ENCODE assay signal across 8 cellular contexts in genomic region chr1:7380068-7380467, GRCh38.
DNase-seq lines count a peak whose midpoint lies in the region; FAIRE-seq and TF ChIP-seq lines count a peak whose summit lies in the region.
"Not testable (repeated sequence)": the region's sequence is repeated elsewhere in the genome, so short reads cannot be mapped to it uniquely, and the experiment has no call there.

No MANE protein-coding gene starts in this region.

- H3K4me1 ChIP-seq in ACC112 (ENCODE audit: control insufficient read depth, insufficient read depth, low read length, unreplicated experiment) (peaks cover 10% of the 10 kb centered on the region), H1 (replicated peaks in 1 of 4; ENCODE audit: control insufficient read depth in 3 of 4, insufficient read depth in 4 of 4, low read length in 3 of 4) (peaks cover 2 to 19% (median 8%) of the 10 kb centered on the region in 4 experiments; a peak in 6 of 7 replicates), cardiac muscle cell (ENCODE audit: low read depth) (peaks cover 30% of the 10 kb centered on the region), neuron (ENCODE audit: insufficient read depth, low read length) (peaks cover 15% of the 10 kb centered on the region)
- H3K4me1 ChIP-seq in stomach smooth muscle (ENCODE audit: control insufficient read depth, insufficient read depth, low read length), result not testable (repeated sequence)

- not testable (repeated sequence) for TF ChIP-seq CTCF in H1 (IDR thresholded peaks at IDR 0.05; ENCODE audit: control extremely low read depth in 1 of 3, insufficient read depth in 1 of 3, low read depth in 1 of 3, low read length in 3 of 3); cardiac muscle cell (IDR thresholded peaks at IDR 0.05; ENCODE audit: low read depth, low read length)

- not testable (repeated sequence) for H4K5ac ChIP-seq in H1 (ENCODE audit: insufficient read length, low read depth, low read length)

- not testable (repeated sequence) for H2AK5ac ChIP-seq in H1 (ENCODE audit: low read depth, low read length)

- POLR2A ChIA-PET in H1 (lab: Charles Lee; ENCODE audit: partially characterized antibody), result interaction anchor here (1.2 kb wide), 1 partner anchor 13 kb away, joined by 5 read pairs; no protein-coding TSS in a partner anchor

- not testable (repeated sequence) for TF ChIP-seq RAD21 in H1 (IDR thresholded peaks at IDR 0.05 in 1 of 2, conservative IDR thresholded peaks at IDR 0.05 in 1 of 2; ENCODE audit: low read depth in 2 of 2, low read length in 2 of 2)

- 0 out of 2 replicates have a peak overlapping the region, but pooled peaks have one; percentile 93 for H2BK12ac ChIP-seq in H1 (ENCODE audit: low read depth, low read length)

- DNase-seq in NCI-H526 treated with DMSO at 0.1 percent for 48 hours (lab: John Stamatoyannopoulos, UW), result peak; percentile 44
- DNase-seq in activated CD8-positive, alpha-beta memory T cell treated with anti-CD3 and anti-CD28 coated beads, Interleukin-2, amount 50 U/mL, for 48 hours, result peak; percentile 35
- peak in 1 of 2 experiments; percentile 36 for DNase-seq in H1 (ENCODE audit: low read depth in 1 of 2, low spot score in 2 of 2)
- not testable (repeated sequence) for DNase-seq in cardiac muscle cell (ENCODE audit: low read depth in 1 of 2, low spot score in 1 of 2)
- DNase-seq in mesenteric fat pad (ENCODE audit: low spot score), result peak; percentile 74

- H3K36me3 ChIP-seq in ACC112 (ENCODE audit: insufficient read depth, low read length); H1 (ENCODE audit: control insufficient read depth in 2 of 4, insufficient read depth in 4 of 4, low read length in 3 of 4); cardiac muscle cell; neuron (ENCODE audit: insufficient read depth, low read length); stomach smooth muscle (ENCODE audit: control insufficient read depth in 2 of 2, insufficient read depth in 2 of 2, low read length in 2 of 2): not testable (repeated sequence)

- H3K23me2 ChIP-seq in H1 (ENCODE audit: low read depth, low read length), result not testable (repeated sequence)

- not testable (repeated sequence) for TF ChIP-seq POLR2A in H1 (IDR thresholded peaks at IDR 0.05; ENCODE audit: control extremely low read depth in 1 of 2, low read depth in 2 of 2, low read length in 2 of 2)

- WGBS in H1 (ENCODE audit: extremely low coverage in 1 of 2, insufficient coverage in 1 of 2, insufficient read length in 1 of 2, insufficient replicate concordance in 2 of 2, low coverage in 1 of 2, low lambda C conversion rate in 2 of 2, missing lambda C conversion rate in 1 of 2), 2 experiments, result 76% methylated on average over 6 of the region's 9 CpGs; no CpG with 5 or more reads in 1 of the 2 experiments

- H4K20me1 ChIP-seq in H1 (replicated peaks in 1 of 2; ENCODE audit: control insufficient read depth in 1 of 2, insufficient read depth in 2 of 2, low read length in 2 of 2), result not testable (repeated sequence)

- not testable (repeated sequence) for H3K56ac ChIP-seq in H1 (replicated peaks; ENCODE audit: insufficient read length, low read depth, low read length)

- not testable (repeated sequence) for H3K23ac ChIP-seq in H1 (ENCODE audit: insufficient read length)

- not testable (repeated sequence) for H4K91ac ChIP-seq in H1 (replicated peaks; ENCODE audit: insufficient read length, low read length)

- not testable (repeated sequence) for H3K9ac ChIP-seq in H1 (replicated peaks in 1 of 4; ENCODE audit: extremely low read depth in 1 of 4, low read depth in 3 of 4, low read length in 3 of 4)
- peak overlapping the region; percentile 49 to 69 for H3K9ac ChIP-seq in stomach smooth muscle (ENCODE audit: low read length in 2 of 2)

- not testable (repeated sequence) for H3K18ac ChIP-seq in H1 (ENCODE audit: extremely low read depth, low read length)

- H3K4ac ChIP-seq in H1 (replicated peaks; ENCODE audit: insufficient read length, low read depth, low read length), result not testable (repeated sequence)

- not testable (repeated sequence) for H3K79me2 ChIP-seq in ACC112 (ENCODE audit: control insufficient read depth, insufficient read depth, low read length, unreplicated experiment); H1 (ENCODE audit: control insufficient read depth in 1 of 2, insufficient read depth in 2 of 2, low read length in 2 of 2)

- H3K79me1 ChIP-seq in H1 (ENCODE audit: low read depth, low read length), result not testable (repeated sequence)

- not testable (repeated sequence) for H2BK20ac ChIP-seq in H1 (ENCODE audit: low read length)

- not testable (repeated sequence) for H3K9me3 ChIP-seq in H1 (ENCODE audit: insufficient read depth in 2 of 2, low read depth in 1 of 2, low read length in 1 of 2); cardiac muscle cell (ENCODE audit: low read depth); neuron (ENCODE audit: low read length); stomach smooth muscle (ENCODE audit: control insufficient read depth in 2 of 2, low read length in 2 of 2)

- peak overlapping the region; percentile 20 for H2AFZ ChIP-seq in ACC112 (ENCODE audit: low read length, unreplicated experiment)
- not testable (repeated sequence) for H2AFZ ChIP-seq in H1 (ENCODE audit: low read length); neuron (ENCODE audit: low read depth, low read length)

- H3K27me3 ChIP-seq in ACC112 (ENCODE audit: insufficient read depth, low read length); H1 (replicated peaks in 1 of 4; ENCODE audit: control insufficient read depth in 3 of 4, extremely low read depth in 1 of 4, insufficient read depth in 3 of 4, low read length in 3 of 4); cardiac muscle cell; neuron (ENCODE audit: insufficient read depth, low read length); stomach smooth muscle (ENCODE audit: control insufficient read depth in 1 of 2, insufficient read depth in 2 of 2, low read length in 2 of 2): not testable (repeated sequence)

- CTCF ChIA-PET in H1 (lab: Charles Lee; ENCODE audit: partially characterized antibody), result not testable (repeated sequence)

- H2BK5ac ChIP-seq in H1 (ENCODE audit: low read depth, low read length), result peak overlapping the region; percentile 93; the same call in 1 of the 2 replicates

- H2BK120ac ChIP-seq in H1 (replicated peaks; ENCODE audit: low read depth, low read length), result not testable (repeated sequence)

- H3K14ac ChIP-seq in H1 (ENCODE audit: insufficient read length), result not testable (repeated sequence)

- FAIRE-seq in H1 (lab: Jason Lieb, UNC), result not testable (repeated sequence)

- not testable (repeated sequence) for H2BK15ac ChIP-seq in H1 (ENCODE audit: low read length)

- peak overlapping the region in 1 of 2 experiments; percentile 73; a peak in 2 of 4 replicates for H3K4me2 ChIP-seq in H1 (ENCODE audit: insufficient read depth in 1 of 2, low read depth in 2 of 2, low read length in 2 of 2)

- H4K8ac ChIP-seq in H1 (ENCODE audit: extremely low read depth, insufficient read depth, low read length), result not testable (repeated sequence)

- H3K4me3 ChIP-seq in ACC112 (ENCODE audit: low read depth, low read length); cardiac muscle cell; stomach smooth muscle (ENCODE audit: low read length in 2 of 2): not testable (repeated sequence)
- H3K4me3 ChIP-seq in H1 (ENCODE audit: extremely low read depth in 1 of 4, insufficient read depth in 2 of 4, low read depth in 3 of 4, low read length in 4 of 4), result 0 out of 8 replicates have a peak overlapping the region, but pooled peaks of 1 of the 4 experiments have one; percentile 14
- H3K4me3 ChIP-seq in neuron (ENCODE audit: low read length), result peak overlapping the region; percentile 19

- not testable (repeated sequence) for H3K27ac ChIP-seq in ACC112 (ENCODE audit: low read depth, low read length)
- H3K27ac ChIP-seq in H1 (ENCODE audit: low read depth, low read length), result 0 out of 2 replicates have a peak overlapping the region, but pooled peaks have one; percentile 35
- peak overlapping the region; percentile 87 for H3K27ac ChIP-seq in cardiac muscle cell
- peak overlapping the region; percentile 69 for H3K27ac ChIP-seq in stomach smooth muscle (ENCODE audit: low read length)

- TF ChIP-seq EP300 in H1 (IDR thresholded peaks at IDR 0.05; ENCODE audit: borderline replicate concordance in 1 of 2, low read depth in 2 of 2, low read length in 2 of 2), result not testable (repeated sequence)
